Comparison of ENCODE assay signal across 3 cellular contexts in genomic region chr1:187257476-187257875, GRCh38.
"Had no signal": no experiment of that assay in that cellular context is flagged by ENCODE, and none has a peak within 500 bp of the region (broad histone marks: within the 10 kb centered on the region; RNA-seq: fewer than 3 reads in every experiment).

No MANE protein-coding gene starts in this region.

- H3K4me3 ChIP-seq: GM12878 had no signal

- ATAC-seq: GM12878 had no signal

- DNase-seq: GDM1, GF-D8 had no signal
